20 cellular contexts compared by ENCODE assay signal in genomic region chr13:103222683-103223082, GRCh38.
A peak's percentile ranks its signal among the peaks of the same experiment; 100 is the strongest.
DNase-seq lines count a peak whose midpoint lies in the region; ATAC-seq, FAIRE-seq and TF ChIP-seq lines count a peak whose summit lies in the region.
"Had no signal": no experiment of that assay in that cellular context is flagged by ENCODE, and none has a peak within 500 bp of the region (broad histone marks: within the 10 kb centered on the region; RNA-seq: fewer than 3 reads in every experiment).

No MANE protein-coding gene starts in this region.

- dilution Hi-C loops in keratinocyte (cut with MboI; ENCODE audit: extremely low pct_ligation_motif_present, low sequenced_read_pairs), result no loop called here

- TF ChIP-seq EP300 in HepG2 (IDR thresholded peaks at IDR 0.05; ENCODE audit: low read depth in 2 of 2, low read length in 2 of 2) (no peak), HepG2 (CRISPR knock-in tag; IDR thresholded peaks at IDR 0.05; ENCODE audit: borderline replicate concordance) (no peak)

- TF ChIP-seq POLR2A in HepG2 (IDR thresholded peaks at IDR 0.05; ENCODE audit: insufficient read depth in 1 of 2, low read depth in 2 of 2, low read length in 2 of 2) (no peak), right lobe of liver (IDR thresholded peaks at IDR 0.05) (no peak)

- H3K27ac ChIP-seq in HepG2 (ENCODE audit: extremely low read length, insufficient read depth, low read length) (no peak overlapping the region), right lobe of liver (no peak overlapping the region), RWPE2 (ENCODE audit: poor library complexity, severe bottlenecking) (peak overlapping the region; percentile 71), epithelial cell of prostate (peak overlapping the region; percentile 59), keratinocyte (ENCODE audit: control insufficient read depth, insufficient read depth, low read length) (peak overlapping the region; percentile 60)

- TF ChIP-seq RAD21 in HepG2 (CRISPR knock-in tag; IDR thresholded peaks at IDR 0.05), result no peak

- no peaks in the 10 kb centered on the region for H3K9me1 ChIP-seq in keratinocyte (ENCODE audit: control insufficient read depth, extremely low read depth, insufficient read depth, low read length)

- CTCF ChIA-PET in HepG2 (lab: Yijun Ruan, JAX; ENCODE audit: low intra/inter-chr PET ratio, low total read pairs), result no interaction called here

- TF ChIP-seq CTCF in HepG2 (CRISPR knock-in tag; IDR thresholded peaks at IDR 0.05) (no peak), right lobe of liver (IDR thresholded peaks at IDR 0.05) (no peak), RWPE2 (IDR thresholded peaks at IDR 0.05; ENCODE audit: poor library complexity, severe bottlenecking) (no peak), keratinocyte (optimal IDR thresholded peaks at IDR 0.05 in 1 of 3, IDR thresholded peaks at IDR 0.05 in 1 of 3, conservative IDR thresholded peaks at IDR 0.05 in 1 of 3; ENCODE audit: extremely low read depth in 1 of 3, insufficient read depth in 2 of 3, low read length in 3 of 3) (peak in 1 of 3 experiments; percentile 41)

- POLR2A ChIA-PET in HepG2 (lab: Yijun Ruan, JAX), result no interaction called here

- FAIRE-seq in HepG2 (lab: Jason Lieb, UNC) (no peak), keratinocyte (lab: Jason Lieb, UNC) (peak; percentile 100)
- FAIRE-seq: A204.1, H1, K562 had no signal

- H3K4me3 ChIP-seq in HepG2 (replicated peaks in 1 of 3; ENCODE audit: insufficient read depth in 1 of 3, low read depth in 2 of 3, low read length in 3 of 3), result no peak overlapping the region
- no peak overlapping the region for H3K4me3 ChIP-seq in right lobe of liver
- no peak overlapping the region for H3K4me3 ChIP-seq in RWPE2 (ENCODE audit: severe bottlenecking)
- no peak overlapping the region for H3K4me3 ChIP-seq in keratinocyte (ENCODE audit: control insufficient read depth in 2 of 3, extremely low read depth in 1 of 3, insufficient read depth in 2 of 3, low read depth in 1 of 3, low read length in 3 of 3)
- H3K4me3 ChIP-seq: K562 had no signal

- H2AFZ ChIP-seq in HepG2 (ENCODE audit: low read length) (no peak overlapping the region), keratinocyte (ENCODE audit: control insufficient read depth, low read length) (no peak overlapping the region)

- H3K4me1 ChIP-seq in HepG2 (ENCODE audit: insufficient read depth, low read length) (no peaks in the 10 kb centered on the region), right lobe of liver (no peaks in the 10 kb centered on the region), RWPE2 (ENCODE audit: insufficient read depth, poor library complexity, severe bottlenecking) (peaks cover 28% of the 10 kb centered on the region), keratinocyte (ENCODE audit: control insufficient read depth, extremely low read depth, insufficient read depth, low read length) (peaks cover 22% of the 10 kb centered on the region)
- H3K4me1 ChIP-seq: BE2C had no signal

- BruUV-seq in HepG2 (replicated peaks; lab: Mats Ljungman, UMichigan), result no TSS peak

- no peak for ATAC-seq in HepG2
- ATAC-seq in right lobe of liver, result no peak
- ATAC-seq in RWPE2 (ENCODE audit: low read depth), result peak; percentile 77
- ATAC-seq in HG03378 (IDR thresholded peaks at IDR 0.05; ENCODE audit: unreplicated experiment), result no peak
- ATAC-seq: K562 had no signal

- H4K20me1 ChIP-seq in HepG2 (ENCODE audit: insufficient read depth, low read length) (no peaks in the 10 kb centered on the region), keratinocyte (ENCODE audit: control insufficient read depth, extremely low read depth, insufficient read depth, low read length) (no peaks in the 10 kb centered on the region)

- in situ Hi-C loops in HepG2 (cut with HindIII; ENCODE audit: extremely low pct_ligation_motif_present, low pct_unique_long_range_greater_than_20kb), result no loop called here

- H3K4me2 ChIP-seq in HepG2 (ENCODE audit: low read depth, low read length) (no peak overlapping the region), keratinocyte (ENCODE audit: control insufficient read depth, extremely low read depth, insufficient read depth, low read depth, low read length) (no peak overlapping the region)

- DNase-seq in HepG2 (ENCODE audit: low spot score), result no peak
- DNase-seq in right lobe of liver, result no peak
- no peak for DNase-seq in RWPE2 (ENCODE audit: low spot score)
- DNase-seq in epithelial cell of prostate (ENCODE audit: low read depth, low spot score), result peak; percentile 90
- DNase-seq in keratinocyte (ENCODE audit: low read depth, low spot score), result peak; percentile 92
- DNase-seq in NCI-H446 (lab: John Stamatoyannopoulos, UW), result no peak
- no peak for DNase-seq in NCI-H748 (lab: John Stamatoyannopoulos, UW; ENCODE audit: unreplicated experiment)
- DNase-seq: ACHN; BE2C; C1 segment of cervical spinal cord; CD4-positive, CD25-positive, alpha-beta regulatory T cell; CD8-positive, alpha-beta memory T cell; COR-L47; GF-D8; H9; IMR-90 had no signal

- H3K27me3 ChIP-seq in HepG2 (ENCODE audit: control insufficient read depth in 1 of 2, insufficient read depth in 2 of 2, low read length in 2 of 2) (no peaks in the 10 kb centered on the region), right lobe of liver (no peaks in the 10 kb centered on the region), RWPE2 (ENCODE audit: insufficient read depth, poor library complexity, severe bottlenecking) (no peaks in the 10 kb centered on the region), keratinocyte (ENCODE audit: control insufficient read depth, extremely low read depth, insufficient read depth, low read length) (no peaks in the 10 kb centered on the region)
- H3K27me3 ChIP-seq: BE2C had no signal

- H3K36me3 ChIP-seq in HepG2 (replicated peaks in 1 of 2; ENCODE audit: control insufficient read depth in 1 of 2, insufficient read depth in 2 of 2, low read length in 2 of 2), result no peaks in the 10 kb centered on the region
- H3K36me3 ChIP-seq in right lobe of liver, result no peaks in the 10 kb centered on the region
- no peaks in the 10 kb centered on the region for H3K36me3 ChIP-seq in RWPE2 (ENCODE audit: low read depth)
- no peaks in the 10 kb centered on the region for H3K36me3 ChIP-seq in keratinocyte (ENCODE audit: control insufficient read depth in 2 of 2, extremely low read depth in 1 of 2, insufficient read depth in 2 of 2, low read length in 2 of 2)
- H3K36me3 ChIP-seq: BE2C had no signal

- H3K9me3 ChIP-seq in HepG2 (ENCODE audit: low read length) (no peaks in the 10 kb centered on the region), right lobe of liver (no peaks in the 10 kb centered on the region), RWPE2 (ENCODE audit: severe bottlenecking) (no peaks in the 10 kb centered on the region), keratinocyte (ENCODE audit: control insufficient read depth, low read depth, low read length) (no peaks in the 10 kb centered on the region)
- H3K9me3 ChIP-seq: BE2C had no signal

- H3K79me2 ChIP-seq in HepG2 (ENCODE audit: insufficient read depth, low read length) (no peaks in the 10 kb centered on the region), keratinocyte (ENCODE audit: control insufficient read depth, insufficient read depth, low read length) (no peaks in the 10 kb centered on the region)

- H3K9ac ChIP-seq in HepG2 (ENCODE audit: insufficient read depth, low read depth, low read length) (no peak overlapping the region), keratinocyte (ENCODE audit: control insufficient read depth, extremely low read depth, insufficient read depth, low read length) (no peak overlapping the region)

- intact Hi-C loops in HepG2 (cut with micrococcal nuclease; ENCODE audit: unreplicated experiment), result no loop called here
- intact Hi-C loops in right lobe of liver (cut with DNase I), result no loop called here

- WGBS in HepG2 (ENCODE audit: low lambda C conversion rate), result 4% methylated on average over 4 of the region's 4 CpGs
- 37% methylated on average over 4 of the region's 4 CpGs for WGBS in right lobe of liver (ENCODE audit: insufficient coverage, low coverage, low lambda C conversion rate, missing lambda C conversion rate)

TF ChIP-seq in HepG2, 621 proteins besides CTCF, POLR2A, EP300 and RAD21:
- TF ChIP-seq NBN (conservative IDR thresholded peaks at IDR 0.05), result no peak
- TF ChIP-seq, protein P1, sequence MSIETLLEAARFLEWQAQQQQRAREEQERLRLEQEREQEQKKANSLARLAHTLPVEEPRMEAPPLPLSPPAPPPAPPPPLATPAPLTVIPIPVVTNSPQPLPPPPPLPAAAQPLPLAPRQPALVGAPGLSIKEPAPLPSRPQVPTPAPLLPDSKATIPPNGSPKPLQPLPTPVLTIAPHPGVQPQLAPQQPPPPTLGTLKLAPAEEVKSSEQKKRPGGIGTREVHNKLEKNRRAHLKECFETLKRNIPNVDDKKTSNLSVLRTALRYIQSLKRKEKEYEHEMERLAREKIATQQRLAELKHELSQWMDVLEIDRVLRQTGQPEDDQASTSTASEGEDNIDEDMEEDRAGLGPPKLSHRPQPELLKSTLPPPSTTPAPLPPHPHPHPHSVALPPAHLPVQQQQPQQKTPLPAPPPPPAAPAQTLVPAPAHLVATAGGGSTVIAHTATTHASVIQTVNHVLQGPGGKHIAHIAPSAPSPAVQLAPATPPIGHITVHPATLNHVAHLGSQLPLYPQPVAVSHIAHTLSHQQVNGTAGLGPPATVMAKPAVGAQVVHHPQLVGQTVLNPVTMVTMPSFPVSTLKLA (IDR thresholded peaks at IDR 0.05), result peak; percentile 84
TF ChIP-seq in HepG2: peak in this region for 1.

Comparison
In these comparisons a context has a peak if more than half of its experiments do, and no peak if none do; other contexts are left out.
1. DNase-seq: peak in epithelial cell of prostate (single experiment) and keratinocyte (single experiment); none in HepG2 (single experiment), right lobe of liver (0 of 3), RWPE2 (single experiment), NCI-H446 (0 of 2) and NCI-H748 (single experiment).
2. H3K27ac ChIP-seq: peak in RWPE2 (single experiment), epithelial cell of prostate (single experiment) and keratinocyte (single experiment); none in HepG2 (single experiment) and right lobe of liver (0 of 3).